1 cellular context compared by ENCODE assay signal in genomic region chr4:53861856-53862610, GRCh38.
TF ChIP-seq lines count a peak whose summit lies in the region.

No MANE protein-coding gene starts in this region.

TF ChIP-seq in SK-N-SH, 30 proteins besides CTCF, POLR2A, EP300 and RAD21 (continued from another document):
- TF ChIP-seq REST (IDR thresholded peaks at IDR 0.05; ENCODE audit: low read depth, low read length) = 0 out of 2 replicates have a peak, but pooled peaks have one; percentile 46
- TF ChIP-seq TEAD4 (IDR thresholded peaks at IDR 0.05; ENCODE audit: borderline replicate concordance, insufficient read depth) = 0 out of 2 replicates have a peak, but pooled peaks have one; percentile 13
- TF ChIP-seq, protein P1, sequence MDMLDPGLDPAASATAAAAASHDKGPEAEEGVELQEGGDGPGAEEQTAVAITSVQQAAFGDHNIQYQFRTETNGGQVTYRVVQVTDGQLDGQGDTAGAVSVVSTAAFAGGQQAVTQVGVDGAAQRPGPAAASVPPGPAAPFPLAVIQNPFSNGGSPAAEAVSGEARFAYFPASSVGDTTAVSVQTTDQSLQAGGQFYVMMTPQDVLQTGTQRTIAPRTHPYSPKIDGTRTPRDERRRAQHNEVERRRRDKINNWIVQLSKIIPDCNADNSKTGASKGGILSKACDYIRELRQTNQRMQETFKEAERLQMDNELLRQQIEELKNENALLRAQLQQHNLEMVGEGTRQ (IDR thresholded peaks at IDR 0.05; ENCODE audit: borderline replicate concordance, low read depth, low read length) = no peak
- TF ChIP-seq MXI1 (IDR thresholded peaks at IDR 0.05; ENCODE audit: low read depth, low read length) = no peak
- TF ChIP-seq YY1 (IDR thresholded peaks at IDR 0.05; ENCODE audit: low read depth) = no peak
- TF ChIP-seq POLR2AphosphoS5 (IDR thresholded peaks at IDR 0.05; ENCODE audit: low read depth, low read length) = peak; percentile 59; the same call in 1 of the 2 replicates
- no peak for TF ChIP-seq GATA2 (CRISPR knock-in tag; IDR thresholded peaks at IDR 0.05)
- TF ChIP-seq NRF1 (IDR thresholded peaks at IDR 0.05; ENCODE audit: low read depth, low read length) = no peak
- no peak for TF ChIP-seq GABPA (IDR thresholded peaks at IDR 0.05; ENCODE audit: low read depth)
- no peak for TF ChIP-seq IRF3 (IDR thresholded peaks at IDR 0.05; ENCODE audit: low read depth, low read length)
- TF ChIP-seq MEF2A (IDR thresholded peaks at IDR 0.05; ENCODE audit: borderline replicate concordance, low read depth) = no peak
- no peak for TF ChIP-seq CHD2 (IDR thresholded peaks at IDR 0.05; ENCODE audit: low read length, partially characterized antibody)
- TF ChIP-seq RXRA (IDR thresholded peaks at IDR 0.05; ENCODE audit: borderline replicate concordance, low read depth) = 0 out of 2 replicates have a peak, but pooled peaks have one; percentile 25
- TF ChIP-seq NFIC (IDR thresholded peaks at IDR 0.05; ENCODE audit: borderline replicate concordance) = peak; percentile 52; the same call in 1 of the 2 replicates
TF ChIP-seq in SK-N-SH: peak in this region for 12.
